1 cellular context compared by ENCODE assay signal in the genomic region with DNA sequence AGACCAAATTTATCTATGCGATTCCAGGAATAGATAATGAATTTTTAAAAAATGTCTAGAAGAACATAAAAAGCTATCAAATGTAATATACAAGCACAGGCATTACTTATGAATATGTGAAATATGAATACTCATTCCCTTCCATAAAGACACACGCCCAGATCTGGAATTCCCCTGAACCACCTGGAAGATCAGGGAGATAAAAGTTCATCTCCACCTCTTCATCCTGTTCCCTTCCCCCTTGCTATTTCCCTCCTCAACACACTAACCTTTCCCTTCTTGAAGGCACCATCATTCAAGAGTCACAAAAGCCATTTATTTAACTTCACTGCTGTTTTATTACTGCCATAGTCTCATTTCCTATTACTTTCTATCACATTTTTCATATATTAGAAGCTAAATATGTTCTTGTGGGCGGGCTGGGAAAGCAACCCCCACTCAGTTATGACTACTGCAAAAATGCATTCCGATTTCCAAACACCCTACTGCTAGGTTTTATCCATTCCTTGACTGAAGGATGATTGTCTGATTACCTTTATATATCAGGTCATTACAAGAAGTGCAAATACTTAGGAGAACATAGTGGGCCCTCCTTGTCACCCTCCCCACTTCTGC.
TF ChIP-seq lines count a peak whose summit lies in the region.

No MANE protein-coding gene starts in this region.

TF ChIP-seq in GM23338, 12 proteins besides CTCF, POLR2A, EP300 and RAD21 (continued from another document):
- TF ChIP-seq, protein P1, sequence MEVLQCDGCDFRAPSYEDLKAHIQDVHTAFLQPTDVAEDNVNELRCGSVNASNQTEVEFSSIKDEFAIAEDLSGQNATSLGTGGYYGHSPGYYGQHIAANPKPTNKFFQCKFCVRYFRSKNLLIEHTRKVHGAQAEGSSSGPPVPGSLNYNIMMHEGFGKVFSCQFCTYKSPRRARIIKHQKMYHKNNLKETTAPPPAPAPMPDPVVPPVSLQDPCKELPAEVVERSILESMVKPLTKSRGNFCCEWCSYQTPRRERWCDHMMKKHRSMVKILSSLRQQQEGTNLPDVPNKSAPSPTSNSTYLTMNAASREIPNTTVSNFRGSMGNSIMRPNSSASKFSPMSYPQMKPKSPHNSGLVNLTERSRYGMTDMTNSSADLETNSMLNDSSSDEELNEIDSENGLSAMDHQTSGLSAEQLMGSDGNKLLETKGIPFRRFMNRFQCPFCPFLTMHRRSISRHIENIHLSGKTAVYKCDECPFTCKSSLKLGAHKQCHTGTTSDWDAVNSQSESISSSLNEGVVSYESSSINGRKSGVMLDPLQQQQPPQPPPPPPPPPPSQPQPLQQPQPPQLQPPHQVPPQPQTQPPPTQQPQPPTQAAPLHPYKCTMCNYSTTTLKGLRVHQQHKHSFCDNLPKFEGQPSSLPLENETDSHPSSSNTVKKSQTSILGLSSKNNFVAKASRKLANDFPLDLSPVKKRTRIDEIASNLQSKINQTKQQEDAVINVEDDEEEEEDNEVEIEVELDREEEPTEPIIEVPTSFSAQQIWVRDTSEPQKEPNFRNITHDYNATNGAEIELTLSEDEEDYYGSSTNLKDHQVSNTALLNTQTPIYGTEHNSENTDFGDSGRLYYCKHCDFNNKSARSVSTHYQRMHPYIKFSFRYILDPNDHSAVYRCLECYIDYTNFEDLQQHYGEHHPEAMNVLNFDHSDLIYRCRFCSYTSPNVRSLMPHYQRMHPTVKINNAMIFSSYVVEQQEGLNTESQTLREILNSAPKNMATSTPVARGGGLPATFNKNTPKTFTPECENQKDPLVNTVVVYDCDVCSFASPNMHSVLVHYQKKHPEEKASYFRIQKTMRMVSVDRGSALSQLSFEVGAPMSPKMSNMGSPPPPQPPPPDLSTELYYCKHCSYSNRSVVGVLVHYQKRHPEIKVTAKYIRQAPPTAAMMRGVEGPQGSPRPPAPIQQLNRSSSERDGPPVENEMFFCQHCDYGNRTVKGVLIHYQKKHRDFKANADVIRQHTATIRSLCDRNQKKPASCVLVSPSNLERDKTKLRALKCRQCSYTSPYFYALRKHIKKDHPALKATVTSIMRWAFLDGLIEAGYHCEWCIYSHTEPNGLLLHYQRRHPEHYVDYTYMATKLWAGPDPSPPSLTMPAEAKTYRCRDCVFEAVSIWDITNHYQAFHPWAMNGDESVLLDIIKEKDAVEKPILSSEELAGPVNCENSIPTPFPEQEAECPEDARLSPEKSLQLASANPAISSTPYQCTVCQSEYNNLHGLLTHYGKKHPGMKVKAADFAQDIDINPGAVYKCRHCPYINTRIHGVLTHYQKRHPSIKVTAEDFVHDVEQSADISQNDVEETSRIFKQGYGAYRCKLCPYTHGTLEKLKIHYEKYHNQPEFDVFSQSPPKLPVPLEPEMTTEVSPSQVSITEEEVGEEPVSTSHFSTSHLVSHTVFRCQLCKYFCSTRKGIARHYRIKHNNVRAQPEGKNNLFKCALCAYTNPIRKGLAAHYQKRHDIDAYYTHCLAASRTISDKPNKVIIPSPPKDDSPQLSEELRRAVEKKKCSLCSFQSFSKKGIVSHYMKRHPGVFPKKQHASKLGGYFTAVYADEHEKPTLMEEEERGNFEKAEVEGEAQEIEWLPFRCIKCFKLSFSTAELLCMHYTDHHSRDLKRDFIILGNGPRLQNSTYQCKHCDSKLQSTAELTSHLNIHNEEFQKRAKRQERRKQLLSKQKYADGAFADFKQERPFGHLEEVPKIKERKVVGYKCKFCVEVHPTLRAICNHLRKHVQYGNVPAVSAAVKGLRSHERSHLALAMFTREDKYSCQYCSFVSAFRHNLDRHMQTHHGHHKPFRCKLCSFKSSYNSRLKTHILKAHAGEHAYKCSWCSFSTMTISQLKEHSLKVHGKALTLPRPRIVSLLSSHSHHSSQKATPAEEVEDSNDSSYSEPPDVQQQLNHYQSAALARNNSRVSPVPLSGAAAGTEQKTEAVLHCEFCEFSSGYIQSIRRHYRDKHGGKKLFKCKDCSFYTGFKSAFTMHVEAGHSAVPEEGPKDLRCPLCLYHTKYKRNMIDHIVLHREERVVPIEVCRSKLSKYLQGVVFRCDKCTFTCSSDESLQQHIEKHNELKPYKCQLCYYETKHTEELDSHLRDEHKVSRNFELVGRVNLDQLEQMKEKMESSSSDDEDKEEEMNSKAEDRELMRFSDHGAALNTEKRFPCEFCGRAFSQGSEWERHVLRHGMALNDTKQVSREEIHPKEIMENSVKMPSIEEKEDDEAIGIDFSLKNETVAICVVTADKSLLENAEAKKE (CRISPR knock-in tag; IDR thresholded peaks at IDR 0.05): no peak
- no peak for TF ChIP-seq ZNF114 (CRISPR knock-in tag; IDR thresholded peaks at IDR 0.05)
